1 cellular context compared by ENCODE assay signal in the genomic region with DNA sequence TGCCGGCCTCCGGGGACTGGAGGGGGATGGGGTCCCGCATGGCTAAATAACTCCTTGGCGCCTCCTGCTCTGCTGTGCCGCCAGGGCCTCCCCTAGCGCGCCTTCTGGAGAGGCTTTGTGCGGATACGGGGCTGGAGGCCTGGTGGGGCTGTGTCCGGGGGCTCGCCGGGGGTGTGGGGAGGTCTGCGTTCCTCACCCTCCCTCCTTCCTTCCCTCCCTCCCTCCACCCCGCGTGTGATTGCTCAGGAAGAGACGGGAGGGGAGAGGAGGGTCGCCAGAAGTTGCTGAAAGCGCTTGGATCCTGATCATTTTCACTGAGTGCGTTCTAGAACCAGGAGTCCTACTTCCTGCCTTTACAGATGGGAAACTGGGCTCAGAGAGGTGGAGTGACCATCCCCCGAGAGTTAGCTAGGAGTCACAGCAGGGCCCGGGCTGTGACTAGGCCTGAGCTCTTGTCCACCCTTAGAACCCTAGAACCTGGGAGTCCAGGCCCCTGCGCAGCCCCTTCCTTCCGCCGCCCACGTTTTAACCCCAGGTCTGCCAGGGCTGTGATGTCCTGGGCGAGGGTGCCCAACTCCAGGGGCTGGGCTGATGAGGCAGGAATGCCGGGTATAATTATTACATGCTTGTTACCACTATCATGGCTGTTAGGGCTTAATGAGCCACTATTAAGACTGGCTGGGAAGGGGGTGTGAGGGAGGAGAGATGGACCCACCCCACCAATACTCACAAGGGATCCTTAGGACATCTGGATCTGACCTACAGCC.
TF ChIP-seq lines count a peak whose summit lies in the region.

No MANE protein-coding gene starts in this region.

TF ChIP-seq in K562, 482 proteins besides CTCF, POLR2A, EP300 and RAD21 (continues in another document):
- TF ChIP-seq ZNF134 (CRISPR knock-in tag; conservative IDR thresholded peaks at IDR 0.05) (no peak), ZNF12 (CRISPR knock-in tag; IDR thresholded peaks at IDR 0.05) (no peak), E2F3 (CRISPR knock-in tag; IDR thresholded peaks at IDR 0.05) (no peak), JUND (IDR thresholded peaks at IDR 0.05; ENCODE audit: borderline replicate concordance, low read depth, low read length) (no peak), JUND (tag; IDR thresholded peaks at IDR 0.05; ENCODE audit: borderline replicate concordance, low read depth, low read length) (no peak), MAZ (CRISPR knock-in tag; conservative IDR thresholded peaks at IDR 0.05 in 1 of 2, IDR thresholded peaks at IDR 0.05 in 1 of 2) (peak in 1 of 2 experiments; percentile 28; a peak in 1 of 4 replicates), TEAD4 (IDR thresholded peaks at IDR 0.05; ENCODE audit: low read length) (no peak), TEAD4 (CRISPR knock-in tag; IDR thresholded peaks at IDR 0.05; ENCODE audit: borderline replicate concordance) (no peak), ILK (tag; IDR thresholded peaks at IDR 0.05; ENCODE audit: borderline replicate concordance, low read depth) (no peak), RCOR1 (IDR thresholded peaks at IDR 0.05; ENCODE audit: borderline replicate concordance in 1 of 2, low read depth in 2 of 2, low read length in 2 of 2) (no peak), ZNF717 (CRISPR knock-in tag; IDR thresholded peaks at IDR 0.05) (no peak), POLR2G (IDR thresholded peaks at IDR 0.05; ENCODE audit: low read depth, low read length) (no peak), FOSL1 (tag; conservative IDR thresholded peaks at IDR 0.05) (0 out of 2 replicates have a peak, but pooled peaks have one; percentile 51), ZZZ3 (IDR thresholded peaks at IDR 0.05) (no peak), BHLHE40 (IDR thresholded peaks at IDR 0.05; ENCODE audit: low read length) (no peak), EWSR1 (IDR thresholded peaks at IDR 0.05; ENCODE audit: borderline replicate concordance, low read depth, partially characterized antibody) (no peak), RFX5 (IDR thresholded peaks at IDR 0.05; ENCODE audit: low read depth, low read length) (no peak), ZNF584 (CRISPR knock-in tag; IDR thresholded peaks at IDR 0.05; ENCODE audit: low read depth) (0 out of 2 replicates have a peak, but pooled peaks have one; percentile 32), RHOXF2B (CRISPR knock-in tag; conservative IDR thresholded peaks at IDR 0.05) (no peak), ZNF23 (CRISPR knock-in tag; IDR thresholded peaks at IDR 0.05) (no peak), ZNF41 (CRISPR knock-in tag; conservative IDR thresholded peaks at IDR 0.05) (no peak; the same call in 1 of the 2 replicates), ZNF124 (CRISPR knock-in tag; IDR thresholded peaks at IDR 0.05) (no peak), TARDBP (IDR thresholded peaks at IDR 0.05) (no peak), PHF8 (IDR thresholded peaks at IDR 0.05; ENCODE audit: borderline replicate concordance, low read length) (peak; percentile 55; the same call in 1 of the 2 replicates), CREB5 (CRISPR knock-in tag; IDR thresholded peaks at IDR 0.05) (no peak), NEUROD1 (IDR thresholded peaks at IDR 0.05; ENCODE audit: borderline replicate concordance, low read depth, low read length, partially characterized antibody) (no peak), ARNT (IDR thresholded peaks at IDR 0.05) (peak in 1 of 2 experiments; percentile 29; a peak in 1 of 4 replicates), ZNF695 (CRISPR knock-in tag; IDR thresholded peaks at IDR 0.05) (no peak), MAFG (tag; conservative IDR thresholded peaks at IDR 0.05) (no peak), HNRNPH1 (optimal IDR thresholded peaks at IDR 0.05; ENCODE audit: low read depth, low read length) (no peak), BCL6 (CRISPR knock-in tag; IDR thresholded peaks at IDR 0.05) (no peak), KLF6 (CRISPR knock-in tag; IDR thresholded peaks at IDR 0.05; ENCODE audit: borderline replicate concordance) (no peak), TFAP4 (CRISPR knock-in tag; IDR thresholded peaks at IDR 0.05; ENCODE audit: borderline replicate concordance) (peak; percentile 40; the same call in 1 of the 2 replicates), ZBTB17 (CRISPR knock-in tag; IDR thresholded peaks at IDR 0.05) (peak; percentile 49; the same call in 1 of the 2 replicates), JUNB (CRISPR knock-in tag; conservative IDR thresholded peaks at IDR 0.05) (no peak), ERF (CRISPR knock-in tag; IDR thresholded peaks at IDR 0.05) (peak; percentile 69; the same call in 1 of the 2 replicates), NCOA6 (IDR thresholded peaks at IDR 0.05) (no peak), XRCC3 (IDR thresholded peaks at IDR 0.05) (no peak), MBD2 (IDR thresholded peaks at IDR 0.05; ENCODE audit: borderline replicate concordance, low read depth) (peak; percentile 42), TBP (optimal IDR thresholded peaks at IDR 0.05; ENCODE audit: low read depth, low read length) (no peak), NFXL1 (CRISPR knock-in tag; IDR thresholded peaks at IDR 0.05) (no peak), OTX1 (CRISPR knock-in tag; IDR thresholded peaks at IDR 0.05) (no peak), TAF1 (IDR thresholded peaks at IDR 0.05; ENCODE audit: control insufficient read depth, extremely low read depth, insufficient read depth, low read length, severe bottlenecking) (peak; percentile 68)
- TF ChIP-seq, protein P1, sequence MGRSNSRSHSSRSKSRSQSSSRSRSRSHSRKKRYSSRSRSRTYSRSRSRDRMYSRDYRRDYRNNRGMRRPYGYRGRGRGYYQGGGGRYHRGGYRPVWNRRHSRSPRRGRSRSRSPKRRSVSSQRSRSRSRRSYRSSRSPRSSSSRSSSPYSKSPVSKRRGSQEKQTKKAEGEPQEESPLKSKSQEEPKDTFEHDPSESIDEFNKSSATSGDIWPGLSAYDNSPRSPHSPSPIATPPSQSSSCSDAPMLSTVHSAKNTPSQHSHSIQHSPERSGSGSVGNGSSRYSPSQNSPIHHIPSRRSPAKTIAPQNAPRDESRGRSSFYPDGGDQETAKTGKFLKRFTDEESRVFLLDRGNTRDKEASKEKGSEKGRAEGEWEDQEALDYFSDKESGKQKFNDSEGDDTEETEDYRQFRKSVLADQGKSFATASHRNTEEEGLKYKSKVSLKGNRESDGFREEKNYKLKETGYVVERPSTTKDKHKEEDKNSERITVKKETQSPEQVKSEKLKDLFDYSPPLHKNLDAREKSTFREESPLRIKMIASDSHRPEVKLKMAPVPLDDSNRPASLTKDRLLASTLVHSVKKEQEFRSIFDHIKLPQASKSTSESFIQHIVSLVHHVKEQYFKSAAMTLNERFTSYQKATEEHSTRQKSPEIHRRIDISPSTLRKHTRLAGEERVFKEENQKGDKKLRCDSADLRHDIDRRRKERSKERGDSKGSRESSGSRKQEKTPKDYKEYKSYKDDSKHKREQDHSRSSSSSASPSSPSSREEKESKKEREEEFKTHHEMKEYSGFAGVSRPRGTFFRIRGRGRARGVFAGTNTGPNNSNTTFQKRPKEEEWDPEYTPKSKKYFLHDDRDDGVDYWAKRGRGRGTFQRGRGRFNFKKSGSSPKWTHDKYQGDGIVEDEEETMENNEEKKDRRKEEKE (IDR thresholded peaks at IDR 0.05; ENCODE audit: borderline replicate concordance in 1 of 2, control insufficient read depth in 1 of 2, low read depth in 2 of 2, low read length in 1 of 2): no peak
- TF ChIP-seq, protein P2, sequence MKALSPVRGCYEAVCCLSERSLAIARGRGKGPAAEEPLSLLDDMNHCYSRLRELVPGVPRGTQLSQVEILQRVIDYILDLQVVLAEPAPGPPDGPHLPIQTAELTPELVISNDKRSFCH (CRISPR knock-in tag; IDR thresholded peaks at IDR 0.05): no peak
- TF ChIP-seq, protein P2 (tag; IDR thresholded peaks at IDR 0.05): no peak
- TF ChIP-seq, protein P3, sequence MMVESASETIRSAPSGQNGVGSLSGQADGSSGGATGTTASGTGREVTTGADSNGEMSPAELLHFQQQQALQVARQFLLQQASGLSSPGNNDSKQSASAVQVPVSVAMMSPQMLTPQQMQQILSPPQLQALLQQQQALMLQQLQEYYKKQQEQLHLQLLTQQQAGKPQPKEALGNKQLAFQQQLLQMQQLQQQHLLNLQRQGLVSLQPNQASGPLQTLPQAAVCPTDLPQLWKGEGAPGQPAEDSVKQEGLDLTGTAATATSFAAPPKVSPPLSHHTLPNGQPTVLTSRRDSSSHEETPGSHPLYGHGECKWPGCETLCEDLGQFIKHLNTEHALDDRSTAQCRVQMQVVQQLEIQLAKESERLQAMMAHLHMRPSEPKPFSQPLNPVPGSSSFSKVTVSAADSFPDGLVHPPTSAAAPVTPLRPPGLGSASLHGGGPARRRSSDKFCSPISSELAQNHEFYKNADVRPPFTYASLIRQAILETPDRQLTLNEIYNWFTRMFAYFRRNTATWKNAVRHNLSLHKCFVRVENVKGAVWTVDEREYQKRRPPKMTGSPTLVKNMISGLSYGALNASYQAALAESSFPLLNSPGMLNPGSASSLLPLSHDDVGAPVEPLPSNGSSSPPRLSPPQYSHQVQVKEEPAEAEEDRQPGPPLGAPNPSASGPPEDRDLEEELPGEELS (CRISPR knock-in tag; IDR thresholded peaks at IDR 0.05; ENCODE audit: borderline replicate concordance): no peak
- TF ChIP-seq, protein P4, sequence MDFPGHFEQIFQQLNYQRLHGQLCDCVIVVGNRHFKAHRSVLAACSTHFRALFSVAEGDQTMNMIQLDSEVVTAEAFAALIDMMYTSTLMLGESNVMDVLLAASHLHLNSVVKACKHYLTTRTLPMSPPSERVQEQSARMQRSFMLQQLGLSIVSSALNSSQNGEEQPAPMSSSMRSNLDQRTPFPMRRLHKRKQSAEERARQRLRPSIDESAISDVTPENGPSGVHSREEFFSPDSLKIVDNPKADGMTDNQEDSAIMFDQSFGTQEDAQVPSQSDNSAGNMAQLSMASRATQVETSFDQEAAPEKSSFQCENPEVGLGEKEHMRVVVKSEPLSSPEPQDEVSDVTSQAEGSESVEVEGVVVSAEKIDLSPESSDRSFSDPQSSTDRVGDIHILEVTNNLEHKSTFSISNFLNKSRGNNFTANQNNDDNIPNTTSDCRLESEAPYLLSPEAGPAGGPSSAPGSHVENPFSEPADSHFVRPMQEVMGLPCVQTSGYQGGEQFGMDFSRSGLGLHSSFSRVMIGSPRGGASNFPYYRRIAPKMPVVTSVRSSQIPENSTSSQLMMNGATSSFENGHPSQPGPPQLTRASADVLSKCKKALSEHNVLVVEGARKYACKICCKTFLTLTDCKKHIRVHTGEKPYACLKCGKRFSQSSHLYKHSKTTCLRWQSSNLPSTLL (IDR thresholded peaks at IDR 0.05): no peak
- TF ChIP-seq, protein P5, sequence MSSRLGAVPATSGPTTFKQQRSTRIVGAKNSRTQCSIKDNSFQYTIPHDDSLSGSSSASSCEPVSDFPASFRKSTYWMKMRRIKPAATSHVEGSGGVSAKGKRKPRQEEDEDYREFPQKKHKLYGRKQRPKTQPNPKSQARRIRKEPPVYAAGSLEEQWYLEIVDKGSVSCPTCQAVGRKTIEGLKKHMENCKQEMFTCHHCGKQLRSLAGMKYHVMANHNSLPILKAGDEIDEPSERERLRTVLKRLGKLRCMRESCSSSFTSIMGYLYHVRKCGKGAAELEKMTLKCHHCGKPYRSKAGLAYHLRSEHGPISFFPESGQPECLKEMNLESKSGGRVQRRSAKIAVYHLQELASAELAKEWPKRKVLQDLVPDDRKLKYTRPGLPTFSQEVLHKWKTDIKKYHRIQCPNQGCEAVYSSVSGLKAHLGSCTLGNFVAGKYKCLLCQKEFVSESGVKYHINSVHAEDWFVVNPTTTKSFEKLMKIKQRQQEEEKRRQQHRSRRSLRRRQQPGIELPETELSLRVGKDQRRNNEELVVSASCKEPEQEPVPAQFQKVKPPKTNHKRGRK (tag; IDR thresholded peaks at IDR 0.05): no peak
- TF ChIP-seq, protein P6, sequence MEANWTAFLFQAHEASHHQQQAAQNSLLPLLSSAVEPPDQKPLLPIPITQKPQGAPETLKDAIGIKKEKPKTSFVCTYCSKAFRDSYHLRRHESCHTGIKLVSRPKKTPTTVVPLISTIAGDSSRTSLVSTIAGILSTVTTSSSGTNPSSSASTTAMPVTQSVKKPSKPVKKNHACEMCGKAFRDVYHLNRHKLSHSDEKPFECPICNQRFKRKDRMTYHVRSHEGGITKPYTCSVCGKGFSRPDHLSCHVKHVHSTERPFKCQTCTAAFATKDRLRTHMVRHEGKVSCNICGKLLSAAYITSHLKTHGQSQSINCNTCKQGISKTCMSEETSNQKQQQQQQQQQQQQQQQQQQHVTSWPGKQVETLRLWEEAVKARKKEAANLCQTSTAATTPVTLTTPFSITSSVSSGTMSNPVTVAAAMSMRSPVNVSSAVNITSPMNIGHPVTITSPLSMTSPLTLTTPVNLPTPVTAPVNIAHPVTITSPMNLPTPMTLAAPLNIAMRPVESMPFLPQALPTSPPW (CRISPR knock-in tag; IDR thresholded peaks at IDR 0.05): no peak
- TF ChIP-seq, protein P7, sequence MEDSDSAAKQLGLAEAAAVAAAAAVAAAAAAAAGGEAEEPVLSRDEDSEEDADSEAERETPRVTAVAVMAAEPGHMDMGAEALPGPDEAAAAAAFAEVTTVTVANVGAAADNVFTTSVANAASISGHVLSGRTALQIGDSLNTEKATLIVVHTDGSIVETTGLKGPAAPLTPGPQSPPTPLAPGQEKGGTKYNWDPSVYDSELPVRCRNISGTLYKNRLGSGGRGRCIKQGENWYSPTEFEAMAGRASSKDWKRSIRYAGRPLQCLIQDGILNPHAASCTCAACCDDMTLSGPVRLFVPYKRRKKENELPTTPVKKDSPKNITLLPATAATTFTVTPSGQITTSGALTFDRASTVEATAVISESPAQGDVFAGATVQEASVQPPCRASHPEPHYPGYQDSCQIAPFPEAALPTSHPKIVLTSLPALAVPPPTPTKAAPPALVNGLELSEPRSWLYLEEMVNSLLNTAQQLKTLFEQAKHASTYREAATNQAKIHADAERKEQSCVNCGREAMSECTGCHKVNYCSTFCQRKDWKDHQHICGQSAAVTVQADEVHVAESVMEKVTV (CRISPR knock-in tag; IDR thresholded peaks at IDR 0.05): no peak
- TF ChIP-seq, protein P8, sequence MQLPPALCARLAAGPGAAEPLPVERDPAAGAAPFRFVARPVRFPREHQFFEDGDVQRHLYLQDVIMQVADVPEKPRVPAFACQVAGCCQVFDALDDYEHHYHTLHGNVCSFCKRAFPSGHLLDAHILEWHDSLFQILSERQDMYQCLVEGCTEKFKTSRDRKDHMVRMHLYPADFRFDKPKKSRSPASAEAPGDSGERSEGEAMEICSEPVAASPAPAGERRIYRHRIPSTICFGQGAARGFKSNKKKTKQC (CRISPR knock-in tag; IDR thresholded peaks at IDR 0.05): no peak
